In genomic region chr7:81507231-81507630, GRCh38 we compare ENCODE assay signal across 22 cellular contexts.
"Had no signal": no experiment of that assay in that cellular context is flagged by ENCODE, and none has a peak within 500 bp of the region (broad histone marks: within the 10 kb centered on the region; RNA-seq: fewer than 3 reads in every experiment).

No MANE protein-coding gene starts in this region.

- ATAC-seq: Panc1, PC-3 had no signal

- H3K9me2 ChIP-seq: SK-N-SH had no signal

- H3K4me2 ChIP-seq: SK-N-SH had no signal

- H3K27ac ChIP-seq: RWPE1 had no signal

- DNase-seq: Karpas-422, KG1, MG63, NCI-H1092, NCI-H1105 treated with DMSO at 0.1 percent for 48 hours, NCI-H1417 treated with DMSO at 0.1 percent for 48 hours, NCI-H146, NCI-H1694 treated with DMSO at 0.1 percent for 48 hours, NCI-H1930, NCI-H2081 treated with DMSO at 0.1 percent for 48 hours, NCI-H2171, NCI-H226, NCI-H446, NCI-H510A, NCI-H524 treated with DMSO at 0.1 percent for 48 hours, NCI-H69, NCI-H774, PC-3, SHP77, SK-N-SH had no signal

- H3K4me3 ChIP-seq: MG63 had no signal

- H3K9ac ChIP-seq: SK-N-SH had no signal

- H3K9me3 ChIP-seq: MG63, SK-N-SH had no signal

- H3K27me3 ChIP-seq: MG63 had no signal
